Comparison of ENCODE assay signal across 2 cellular contexts in genomic region chr19:2173841-2174577, GRCh38.
TF ChIP-seq lines count a peak whose summit lies in the region.

No MANE protein-coding gene starts in this region.

TF ChIP-seq in GM23338, 12 proteins besides CTCF, POLR2A, EP300 and RAD21 (continued from another document):
- no peak for TF ChIP-seq ETS1 (IDR thresholded peaks at IDR 0.05)
- TF ChIP-seq ZNF462 (CRISPR knock-in tag; IDR thresholded peaks at IDR 0.05), result no peak
- no peak for TF ChIP-seq CREB1 (CRISPR knock-in tag; IDR thresholded peaks at IDR 0.05; ENCODE audit: low read depth)
- TF ChIP-seq ZNF114 (CRISPR knock-in tag; IDR thresholded peaks at IDR 0.05), result no peak
- no peak for TF ChIP-seq JUNB (IDR thresholded peaks at IDR 0.05; ENCODE audit: unreplicated experiment)
- no peak for TF ChIP-seq ZNF331 (CRISPR knock-in tag; IDR thresholded peaks at IDR 0.05; ENCODE audit: low read depth)

TF ChIP-seq in WTC11, 78 proteins besides CTCF, POLR2A, EP300 and RAD21 (continued from another document):
- TF ChIP-seq ZNF281 (CRISPR knock-in tag; IDR thresholded peaks at IDR 0.05) (no peak), HMGA2 (CRISPR knock-in tag; IDR thresholded peaks at IDR 0.05) (no peak), TEAD1 (CRISPR knock-in tag; IDR thresholded peaks at IDR 0.05) (no peak), ELF4 (CRISPR knock-in tag; IDR thresholded peaks at IDR 0.05; ENCODE audit: low read depth) (no peak), SMAD4 (CRISPR knock-in tag; IDR thresholded peaks at IDR 0.05) (no peak), ZBTB21 (CRISPR knock-in tag; IDR thresholded peaks at IDR 0.05; ENCODE audit: borderline replicate concordance) (no peak), NFATC4 (CRISPR knock-in tag; IDR thresholded peaks at IDR 0.05) (no peak), ATF1 (CRISPR knock-in tag; IDR thresholded peaks at IDR 0.05) (no peak)
- TF ChIP-seq, protein P1, sequence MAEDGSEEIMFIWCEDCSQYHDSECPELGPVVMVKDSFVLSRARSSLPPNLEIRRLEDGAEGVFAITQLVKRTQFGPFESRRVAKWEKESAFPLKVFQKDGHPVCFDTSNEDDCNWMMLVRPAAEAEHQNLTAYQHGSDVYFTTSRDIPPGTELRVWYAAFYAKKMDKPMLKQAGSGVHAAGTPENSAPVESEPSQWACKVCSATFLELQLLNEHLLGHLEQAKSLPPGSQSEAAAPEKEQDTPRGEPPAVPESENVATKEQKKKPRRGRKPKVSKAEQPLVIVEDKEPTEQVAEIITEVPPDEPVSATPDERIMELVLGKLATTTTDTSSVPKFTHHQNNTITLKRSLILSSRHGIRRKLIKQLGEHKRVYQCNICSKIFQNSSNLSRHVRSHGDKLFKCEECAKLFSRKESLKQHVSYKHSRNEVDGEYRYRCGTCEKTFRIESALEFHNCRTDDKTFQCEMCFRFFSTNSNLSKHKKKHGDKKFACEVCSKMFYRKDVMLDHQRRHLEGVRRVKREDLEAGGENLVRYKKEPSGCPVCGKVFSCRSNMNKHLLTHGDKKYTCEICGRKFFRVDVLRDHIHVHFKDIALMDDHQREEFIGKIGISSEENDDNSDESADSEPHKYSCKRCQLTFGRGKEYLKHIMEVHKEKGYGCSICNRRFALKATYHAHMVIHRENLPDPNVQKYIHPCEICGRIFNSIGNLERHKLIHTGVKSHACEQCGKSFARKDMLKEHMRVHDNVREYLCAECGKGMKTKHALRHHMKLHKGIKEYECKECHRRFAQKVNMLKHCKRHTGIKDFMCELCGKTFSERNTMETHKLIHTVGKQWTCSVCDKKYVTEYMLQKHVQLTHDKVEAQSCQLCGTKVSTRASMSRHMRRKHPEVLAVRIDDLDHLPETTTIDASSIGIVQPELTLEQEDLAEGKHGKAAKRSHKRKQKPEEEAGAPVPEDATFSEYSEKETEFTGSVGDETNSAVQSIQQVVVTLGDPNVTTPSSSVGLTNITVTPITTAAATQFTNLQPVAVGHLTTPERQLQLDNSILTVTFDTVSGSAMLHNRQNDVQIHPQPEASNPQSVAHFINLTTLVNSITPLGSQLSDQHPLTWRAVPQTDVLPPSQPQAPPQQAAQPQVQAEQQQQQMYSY (CRISPR knock-in tag; IDR thresholded peaks at IDR 0.05), result no peak
- TF ChIP-seq, protein P2, sequence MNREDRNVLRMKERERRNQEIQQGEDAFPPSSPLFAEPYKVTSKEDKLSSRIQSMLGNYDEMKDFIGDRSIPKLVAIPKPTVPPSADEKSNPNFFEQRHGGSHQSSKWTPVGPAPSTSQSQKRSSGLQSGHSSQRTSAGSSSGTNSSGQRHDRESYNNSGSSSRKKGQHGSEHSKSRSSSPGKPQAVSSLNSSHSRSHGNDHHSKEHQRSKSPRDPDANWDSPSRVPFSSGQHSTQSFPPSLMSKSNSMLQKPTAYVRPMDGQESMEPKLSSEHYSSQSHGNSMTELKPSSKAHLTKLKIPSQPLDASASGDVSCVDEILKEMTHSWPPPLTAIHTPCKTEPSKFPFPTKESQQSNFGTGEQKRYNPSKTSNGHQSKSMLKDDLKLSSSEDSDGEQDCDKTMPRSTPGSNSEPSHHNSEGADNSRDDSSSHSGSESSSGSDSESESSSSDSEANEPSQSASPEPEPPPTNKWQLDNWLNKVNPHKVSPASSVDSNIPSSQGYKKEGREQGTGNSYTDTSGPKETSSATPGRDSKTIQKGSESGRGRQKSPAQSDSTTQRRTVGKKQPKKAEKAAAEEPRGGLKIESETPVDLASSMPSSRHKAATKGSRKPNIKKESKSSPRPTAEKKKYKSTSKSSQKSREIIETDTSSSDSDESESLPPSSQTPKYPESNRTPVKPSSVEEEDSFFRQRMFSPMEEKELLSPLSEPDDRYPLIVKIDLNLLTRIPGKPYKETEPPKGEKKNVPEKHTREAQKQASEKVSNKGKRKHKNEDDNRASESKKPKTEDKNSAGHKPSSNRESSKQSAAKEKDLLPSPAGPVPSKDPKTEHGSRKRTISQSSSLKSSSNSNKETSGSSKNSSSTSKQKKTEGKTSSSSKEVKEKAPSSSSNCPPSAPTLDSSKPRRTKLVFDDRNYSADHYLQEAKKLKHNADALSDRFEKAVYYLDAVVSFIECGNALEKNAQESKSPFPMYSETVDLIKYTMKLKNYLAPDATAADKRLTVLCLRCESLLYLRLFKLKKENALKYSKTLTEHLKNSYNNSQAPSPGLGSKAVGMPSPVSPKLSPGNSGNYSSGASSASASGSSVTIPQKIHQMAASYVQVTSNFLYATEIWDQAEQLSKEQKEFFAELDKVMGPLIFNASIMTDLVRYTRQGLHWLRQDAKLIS (CRISPR knock-in tag; IDR thresholded peaks at IDR 0.05; ENCODE audit: borderline replicate concordance), result no peak
- TF ChIP-seq, protein P3, sequence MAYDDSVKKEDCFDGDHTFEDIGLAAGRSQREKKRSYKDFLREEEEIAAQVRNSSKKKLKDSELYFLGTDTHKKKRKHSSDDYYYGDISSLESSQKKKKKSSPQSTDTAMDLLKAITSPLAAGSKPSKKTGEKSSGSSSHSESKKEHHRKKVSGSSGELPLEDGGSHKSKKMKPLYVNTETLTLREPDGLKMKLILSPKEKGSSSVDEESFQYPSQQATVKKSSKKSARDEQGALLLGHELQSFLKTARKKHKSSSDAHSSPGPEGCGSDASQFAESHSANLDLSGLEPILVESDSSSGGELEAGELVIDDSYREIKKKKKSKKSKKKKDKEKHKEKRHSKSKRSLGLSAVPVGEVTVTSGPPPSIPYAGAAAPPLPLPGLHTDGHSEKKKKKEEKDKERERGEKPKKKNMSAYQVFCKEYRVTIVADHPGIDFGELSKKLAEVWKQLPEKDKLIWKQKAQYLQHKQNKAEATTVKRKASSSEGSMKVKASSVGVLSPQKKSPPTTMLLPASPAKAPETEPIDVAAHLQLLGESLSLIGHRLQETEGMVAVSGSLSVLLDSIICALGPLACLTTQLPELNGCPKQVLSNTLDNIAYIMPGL (CRISPR knock-in tag; IDR thresholded peaks at IDR 0.05), result no peak
